In genomic region chr16:69149621-69150020, GRCh38 we compare ENCODE assay signal across 2 cellular contexts. TPM values are rescaled to one million over a fixed set of nuclear protein-coding genes. Genes with fewer than 3 reads are reported as not detected.
"Had no signal": no experiment of that assay in that cellular context is flagged by ENCODE, and none has a peak within 500 bp of the region (broad histone marks: within the 10 kb centered on the region; RNA-seq: fewer than 3 reads in every experiment).

No MANE protein-coding gene starts in this region.

RNA-seq across cellular contexts. Expression of gene HAS3, which starts 44.2 kb away (rescaled TPM):
- total RNA-seq: H4 had no signal
- polyA plus RNA-seq: GM23248 had no signal
